Comparison of ENCODE assay signal across 17 cellular contexts in the genomic region with DNA sequence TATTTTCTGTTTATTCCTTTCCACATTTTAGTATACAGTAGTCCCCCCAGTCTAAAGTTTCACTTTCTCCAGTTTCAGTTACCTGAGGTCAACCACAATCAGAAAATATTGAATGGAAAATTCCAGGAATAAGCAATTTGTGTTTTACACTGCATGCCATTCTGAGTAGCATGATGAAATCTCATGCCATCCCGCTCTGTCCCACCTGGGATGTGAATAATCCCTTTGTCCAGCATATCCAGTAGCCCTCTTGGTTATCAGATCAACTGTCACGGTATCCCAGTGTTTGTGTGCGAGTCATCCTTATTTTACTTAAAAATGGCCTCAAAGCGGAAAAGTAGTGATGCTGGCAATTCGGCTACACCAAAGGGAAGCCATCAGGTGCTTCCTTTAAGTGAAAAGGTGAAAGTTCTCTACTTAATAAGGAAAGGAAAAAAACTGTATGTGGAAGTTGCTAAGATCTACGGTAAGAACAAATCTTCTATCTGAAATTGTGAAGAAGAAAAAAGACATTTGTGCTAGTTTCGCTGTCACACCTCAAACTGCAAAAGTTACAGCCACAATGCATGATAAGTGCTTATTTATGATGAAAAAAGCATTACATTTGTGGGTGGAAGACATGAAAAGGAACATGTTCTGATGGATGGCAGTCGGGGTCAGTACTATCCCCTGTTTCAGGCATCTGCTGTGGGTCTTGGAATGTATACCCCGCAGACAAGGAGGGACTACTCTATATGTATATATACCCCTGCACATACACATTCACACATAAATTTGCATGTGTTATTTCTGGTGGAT. TPM values are rescaled to one million over a fixed set of nuclear protein-coding genes. Genes with fewer than 3 reads are reported as not detected.
DNase-seq lines count a peak whose midpoint lies in the region; ATAC-seq and TF ChIP-seq lines count a peak whose summit lies in the region.
"Had no signal": no experiment of that assay in that cellular context is flagged by ENCODE, and none has a peak within 500 bp of the region (broad histone marks: within the 10 kb centered on the region; RNA-seq: fewer than 3 reads in every experiment).

No MANE protein-coding gene starts in this region.

- H3K36me3 Mint-ChIP-seq in GM23338 (ENCODE audit: low read depth), result no peaks in the 10 kb centered on the region
- H3K36me3 Mint-ChIP-seq in activated naive CD8-positive, alpha-beta T cell treated with anti-CD3 and anti-CD28 coated beads, Interleukin-2, amount 10 ng/mL, durations not matched to agents 7 days and 5 days, result peaks cover 5% of the 10 kb centered on the region
- H3K36me3 Mint-ChIP-seq: natural killer cell had no signal

- H3K4me1 Mint-ChIP-seq in GM23338, result peaks cover 16% of the 10 kb centered on the region
- peaks cover 21% of the 10 kb centered on the region for H3K4me1 Mint-ChIP-seq in activated naive CD8-positive, alpha-beta T cell treated with anti-CD3 and anti-CD28 coated beads, Interleukin-2, amount 10 ng/mL, durations not matched to agents 7 days and 5 days
- H3K4me1 Mint-ChIP-seq: central memory CD8-positive, alpha-beta T cell had no signal

- H3K4me1 ChIP-seq in GM23338 (ENCODE audit: insufficient read depth) (peaks cover 12% of the 10 kb centered on the region), mesodermal cell (ENCODE audit: control insufficient read depth, insufficient read depth, low read length, poor library complexity, severe bottlenecking) (peaks cover 16% of the 10 kb centered on the region), right cardiac atrium (ENCODE audit: control insufficient read depth, insufficient read depth, low read length) (peaks cover 4% of the 10 kb centered on the region)
- H3K4me1 ChIP-seq: prostate gland had no signal

- H3F3A ChIP-seq in GM23338 (replicated peaks; ENCODE audit: low read depth), result no peaks in the 10 kb centered on the region

- in situ Hi-C loops in KBM-7 (cut with MboI; ENCODE audit: low pct_unique_long_range_greater_than_20kb, low sequenced_read_pairs), result no loop called here

- H3K27ac Mint-ChIP-seq in GM23338, result no peak overlapping the region; the same call in 1 of the 2 replicates
- peak overlapping the region; percentile 10 for H3K27ac Mint-ChIP-seq in activated naive CD8-positive, alpha-beta T cell treated with anti-CD3 and anti-CD28 coated beads, Interleukin-2, amount 10 ng/mL, durations not matched to agents 7 days and 5 days
- H3K27ac Mint-ChIP-seq: natural killer cell had no signal

- no peak overlapping the region for H3K27ac ChIP-seq in GM23338 (ENCODE audit: low read depth)
- H3K27ac ChIP-seq in mesodermal cell (ENCODE audit: low read depth, low read length, severe bottlenecking), result peak overlapping the region; percentile 41
- H3K27ac ChIP-seq in right cardiac atrium (ENCODE audit: low read length), result no peak overlapping the region
- H3K27ac ChIP-seq: BLaER1, prostate gland, suprapubic skin had no signal

- no peak overlapping the region for H3K4me3 Mint-ChIP-seq in GM23338
- H3K4me3 Mint-ChIP-seq in activated naive CD8-positive, alpha-beta T cell treated with anti-CD3 and anti-CD28 coated beads, Interleukin-2, amount 10 ng/mL, durations not matched to agents 7 days and 5 days, result no peak overlapping the region
- H3K4me3 Mint-ChIP-seq: activated T-cell treated with anti-CD3 and anti-CD28 coated beads, Interleukin-2, amount 50 U/mL, for 4 hours; central memory CD8-positive, alpha-beta T cell; natural killer cell had no signal

- H3K27me3 ChIP-seq in GM23338 (ENCODE audit: insufficient read depth), result no peaks in the 10 kb centered on the region
- no peaks in the 10 kb centered on the region for H3K27me3 ChIP-seq in right cardiac atrium (ENCODE audit: control insufficient read depth, insufficient read depth)
- H3K27me3 ChIP-seq: BLaER1 had no signal

- H4K20me1 ChIP-seq in GM23338 (replicated peaks; ENCODE audit: insufficient read depth), result no peaks in the 10 kb centered on the region
- H4K20me1 ChIP-seq: BLaER1 had no signal

- H3K4me2 ChIP-seq in GM23338, result no peak overlapping the region
- H3K4me2 ChIP-seq: BLaER1 had no signal

- no peak for ATAC-seq in GM23338
- no peak for ATAC-seq in activated naive CD8-positive, alpha-beta T cell treated with anti-CD3 and anti-CD28 coated beads, Interleukin-2, amount 10 ng/mL, durations not matched to agents 7 days and 5 days (ENCODE audit: low read depth)
- ATAC-seq in GM18498 (IDR thresholded peaks at IDR 0.05; ENCODE audit: unreplicated experiment), result no peak
- ATAC-seq in right cardiac atrium, result no peak
- ATAC-seq: natural killer cell had no signal

- POLR2A ChIA-PET in activated naive CD8-positive, alpha-beta T cell treated with anti-CD3 and anti-CD28 coated beads, Interleukin-2, amount 10 ng/mL, durations not matched to agents 7 days and 5 days (lab: Charles Lee), result no interaction called here

- H3K36me3 ChIP-seq in GM23338 (ENCODE audit: insufficient read depth) (no peaks in the 10 kb centered on the region), mesodermal cell (ENCODE audit: control insufficient read depth, insufficient read depth, low read length) (no peaks in the 10 kb centered on the region)
- H3K36me3 ChIP-seq: BLaER1, prostate gland, suprapubic skin had no signal

- no peaks in the 10 kb centered on the region for H3K27me3 Mint-ChIP-seq in GM23338 (ENCODE audit: insufficient read depth, low read depth, poor library complexity)
- peaks cover 2% of the 10 kb centered on the region for H3K27me3 Mint-ChIP-seq in activated naive CD8-positive, alpha-beta T cell treated with anti-CD3 and anti-CD28 coated beads, Interleukin-2, amount 10 ng/mL, durations not matched to agents 7 days and 5 days

- intact Hi-C loops in right cardiac atrium (cut with DNase I), result no loop called here

- H3K9me3 Mint-ChIP-seq in GM23338, result no peaks in the 10 kb centered on the region
- peaks cover 2% of the 10 kb centered on the region for H3K9me3 Mint-ChIP-seq in activated naive CD8-positive, alpha-beta T cell treated with anti-CD3 and anti-CD28 coated beads, Interleukin-2, amount 10 ng/mL, durations not matched to agents 7 days and 5 days
- H3K9me3 Mint-ChIP-seq: activated T-cell treated with anti-CD3 and anti-CD28 coated beads, Interleukin-2, amount 50 U/mL, for 4 hours; central memory CD8-positive, alpha-beta T cell; natural killer cell had no signal

- no peak for DNase-seq in GM23338 (ENCODE audit: low spot score)
- DNase-seq in M059J (ENCODE audit: low read depth), result peak; percentile 85
- DNase-seq in activated naive CD8-positive, alpha-beta T cell treated with anti-CD3 and anti-CD28 coated beads, Interleukin-2, amount 10 ng/mL, durations not matched to agents 7 days and 5 days, result no peak
- DNase-seq in right cardiac atrium, result no peak
- DNase-seq in KBM-7, result no peak
- DNase-seq: activated CD4-positive, alpha-beta T cell treated with anti-CD3 and anti-CD28 coated beads, Interleukin-2, amount 50 U/mL, for 4 hours; activated T-cell treated with anti-CD3 and anti-CD28 coated beads, Interleukin-2, amount 50 U/mL, for 4 hours; natural killer cell; SHP77 treated with DMSO at 0.1 percent for 48 hours had no signal

- H3K79me2 ChIP-seq in GM23338 (replicated peaks; ENCODE audit: insufficient read depth), result no peaks in the 10 kb centered on the region

- 0 out of 2 replicates have a peak, but pooled peaks cover 4% of the 10 kb centered on the region for H3K9me2 ChIP-seq in GM23338 (ENCODE audit: insufficient read depth)

- peak overlapping the region; percentile 45; the same call in 1 of the 2 replicates for H2AFZ ChIP-seq in GM23338

- H3K4me3 ChIP-seq in GM23338 (no peak overlapping the region), mesodermal cell (ENCODE audit: extremely low read depth, insufficient read depth, low read length, poor library complexity, severe bottlenecking) (no peak overlapping the region), right cardiac atrium (ENCODE audit: low read length) (no peak overlapping the region)
- H3K4me3 ChIP-seq: BLaER1, prostate gland, suprapubic skin had no signal

- WGBS in mesodermal cell (ENCODE audit: insufficient coverage in 2 of 2), 2 experiments, result 76 to 78% methylated on average over 2 to 7 of the region's 9 CpGs
- WGBS in right cardiac atrium, result 82% methylated on average over 9 of the region's 9 CpGs

- no peak for TF ChIP-seq CTCF in GM23338 (conservative IDR thresholded peaks at IDR 0.05; ENCODE audit: low read depth in 2 of 2)

- H3K9me3 ChIP-seq in mesodermal cell (ENCODE audit: control insufficient read depth, low read length) (no peaks in the 10 kb centered on the region), right cardiac atrium (ENCODE audit: control insufficient read depth, low read length) (no peaks in the 10 kb centered on the region)
- H3K9me3 ChIP-seq: prostate gland, suprapubic skin had no signal

TF ChIP-seq in GM23338, 12 proteins besides CTCF, POLR2A, EP300 and RAD21 (continues in another document):
- TF ChIP-seq, protein P1, sequence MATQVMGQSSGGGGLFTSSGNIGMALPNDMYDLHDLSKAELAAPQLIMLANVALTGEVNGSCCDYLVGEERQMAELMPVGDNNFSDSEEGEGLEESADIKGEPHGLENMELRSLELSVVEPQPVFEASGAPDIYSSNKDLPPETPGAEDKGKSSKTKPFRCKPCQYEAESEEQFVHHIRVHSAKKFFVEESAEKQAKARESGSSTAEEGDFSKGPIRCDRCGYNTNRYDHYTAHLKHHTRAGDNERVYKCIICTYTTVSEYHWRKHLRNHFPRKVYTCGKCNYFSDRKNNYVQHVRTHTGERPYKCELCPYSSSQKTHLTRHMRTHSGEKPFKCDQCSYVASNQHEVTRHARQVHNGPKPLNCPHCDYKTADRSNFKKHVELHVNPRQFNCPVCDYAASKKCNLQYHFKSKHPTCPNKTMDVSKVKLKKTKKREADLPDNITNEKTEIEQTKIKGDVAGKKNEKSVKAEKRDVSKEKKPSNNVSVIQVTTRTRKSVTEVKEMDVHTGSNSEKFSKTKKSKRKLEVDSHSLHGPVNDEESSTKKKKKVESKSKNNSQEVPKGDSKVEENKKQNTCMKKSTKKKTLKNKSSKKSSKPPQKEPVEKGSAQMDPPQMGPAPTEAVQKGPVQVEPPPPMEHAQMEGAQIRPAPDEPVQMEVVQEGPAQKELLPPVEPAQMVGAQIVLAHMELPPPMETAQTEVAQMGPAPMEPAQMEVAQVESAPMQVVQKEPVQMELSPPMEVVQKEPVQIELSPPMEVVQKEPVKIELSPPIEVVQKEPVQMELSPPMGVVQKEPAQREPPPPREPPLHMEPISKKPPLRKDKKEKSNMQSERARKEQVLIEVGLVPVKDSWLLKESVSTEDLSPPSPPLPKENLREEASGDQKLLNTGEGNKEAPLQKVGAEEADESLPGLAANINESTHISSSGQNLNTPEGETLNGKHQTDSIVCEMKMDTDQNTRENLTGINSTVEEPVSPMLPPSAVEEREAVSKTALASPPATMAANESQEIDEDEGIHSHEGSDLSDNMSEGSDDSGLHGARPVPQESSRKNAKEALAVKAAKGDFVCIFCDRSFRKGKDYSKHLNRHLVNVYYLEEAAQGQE (IDR thresholded peaks at IDR 0.05; ENCODE audit: unreplicated experiment), result no peak

RNA-seq across cellular contexts. Expression of a gene that starts 11.3 kb away (rescaled TPM):
- total RNA-seq in GM23338 (2014; rRNA removed; shearing (Covaris generic)), result not detected in 2 replicates
- not detected in 2 replicates for polyA plus RNA-seq in GM23338 (2016; fragmentation: Nextera tagmentation; extraction: Ambion mirVana)
- not detected in 2 replicates for total RNA-seq in M059J (2014; rRNA removed; shearing (Covaris generic))
- not detected for total RNA-seq in activated naive CD8-positive, alpha-beta T cell treated with anti-CD3 and anti-CD28 coated beads, Interleukin-2, amount 10 ng/mL, durations not matched to agents 7 days and 5 days
- polyA plus RNA-seq in mesodermal cell (2013, experiment 1 of 2), result 0.18 TPM
- polyA plus RNA-seq in mesodermal cell (2013, experiment 2 of 2), result 0.40 TPM
- total RNA-seq in right cardiac atrium, result not detected
- not detected for polyA plus RNA-seq in right cardiac atrium
- total RNA-seq: activated T-cell treated with anti-CD3 and anti-CD28 coated beads, Interleukin-2, amount 50 U/mL, for 4 hours; frontal cortex; lower leg skin; natural killer cell; prostate gland; suprapubic skin had no signal
